ENCODE assay signal across 2 cellular contexts in genomic region chr6:78611886-78612480, GRCh38.
TF ChIP-seq lines count a peak whose summit lies in the region.

No MANE protein-coding gene starts in this region.

TF ChIP-seq in IMR-90, 13 proteins besides CTCF, POLR2A, EP300 and RAD21:
- TF ChIP-seq NFE2L2 (IDR thresholded peaks at IDR 0.05; ENCODE audit: low read depth, low read length) (peak; percentile 55; the same call in 1 of the 2 replicates), SMC3 (IDR thresholded peaks at IDR 0.05; ENCODE audit: low read depth, low read length) (peak; percentile 37; the same call in 1 of the 2 replicates), BHLHE40 (IDR thresholded peaks at IDR 0.05; ENCODE audit: low read depth, low read length) (no peak)

TF ChIP-seq in GM12878, 131 proteins besides CTCF, POLR2A, EP300 and RAD21:
- TF ChIP-seq CHD2 (IDR thresholded peaks at IDR 0.05; ENCODE audit: borderline replicate concordance, low read depth, low read length) (no peak), GATAD2B (conservative IDR thresholded peaks at IDR 0.05; ENCODE audit: low read depth) (no peak), POLR2AphosphoS2 (IDR thresholded peaks at IDR 0.05; ENCODE audit: low read depth, low read length) (no peak), EZH2 (IDR thresholded peaks at IDR 0.05; ENCODE audit: borderline replicate concordance, control insufficient read depth, low read depth, low read length) (no peak), SMC3 (IDR thresholded peaks at IDR 0.05; ENCODE audit: borderline replicate concordance, low read length) (peak; percentile 24; the same call in 1 of the 2 replicates), FOS (IDR thresholded peaks at IDR 0.05; ENCODE audit: borderline replicate concordance, extremely low read depth, insufficient read length) (no peak)
